In genomic region chr4:2259541-2260267, GRCh38 we compare ENCODE assay signal across 9 cellular contexts. TPM values are rescaled to one million over a fixed set of nuclear protein-coding genes. Genes with fewer than 3 reads are reported as not detected.
A peak's percentile ranks its signal among the peaks of the same experiment; 100 is the strongest.
DNase-seq lines count a peak whose midpoint lies in the region; ATAC-seq and TF ChIP-seq lines count a peak whose summit lies in the region.
"Had no signal": no experiment of that assay in that cellular context is flagged by ENCODE, and none has a peak within 500 bp of the region (broad histone marks: within the 10 kb centered on the region; RNA-seq: fewer than 3 reads in every experiment).

No MANE protein-coding gene starts in this region.

- DNase-seq in activated CD4-positive, CD25-positive, alpha-beta regulatory T cell treated with anti-CD3 and anti-CD28 coated beads, Interleukin-2, amount 50 U/mL, for 72 hours, result peak; percentile 28
- DNase-seq in activated CD4-positive, CD25-positive, alpha-beta regulatory T cell (lab: John Stamatoyannopoulos, UW), result no peak
- DNase-seq in brain microvascular endothelial cell (no peak), left lung (peak; percentile 30 to 67), NCI-H510A treated with DMSO at 0.1 percent for 48 hours (lab: John Stamatoyannopoulos, UW) (no peak)

- ATAC-seq in left lung (no peak), HG02938 (IDR thresholded peaks at IDR 0.05; ENCODE audit: unreplicated experiment) (no peak), GM21381 (IDR thresholded peaks at IDR 0.05; ENCODE audit: unreplicated experiment) (no peak)

- H3K27ac ChIP-seq in brain microvascular endothelial cell, result no peak overlapping the region
- peak overlapping the region in 1 of 2 donors; percentile 74 for H3K27ac ChIP-seq in left lung
- H3K27ac ChIP-seq in stomach smooth muscle (ENCODE audit: low read length), result peak overlapping the region; percentile 80
- H3K27ac ChIP-seq: SJCRH30 had no signal

- no peak for TF ChIP-seq CTCF in brain microvascular endothelial cell (IDR thresholded peaks at IDR 0.05; ENCODE audit: low read depth, low read length, missing control alignments)
- no peak for TF ChIP-seq CTCF in left lung (IDR thresholded peaks at IDR 0.05)

- H3K27me3 ChIP-seq in brain microvascular endothelial cell (replicated peaks) (no peaks in the 10 kb centered on the region), left lung (no peaks in the 10 kb centered on the region), stomach smooth muscle (ENCODE audit: control insufficient read depth in 1 of 2, insufficient read depth in 2 of 2, low read length in 2 of 2) (no peaks in the 10 kb centered on the region)
- H3K27me3 ChIP-seq: SJCRH30 had no signal

- in situ Hi-C loops in brain microvascular endothelial cell (cut with HindIII; ENCODE audit: low pct_ligation_motif_present, low sequenced_read_pairs), result no loop called here

- H3K9me3 ChIP-seq in left lung, result no peaks in the 10 kb centered on the region
- no peaks in the 10 kb centered on the region for H3K9me3 ChIP-seq in stomach smooth muscle (ENCODE audit: control insufficient read depth in 2 of 2, low read length in 2 of 2)
- H3K9me3 ChIP-seq: SJCRH30 had no signal

- H3K36me3 ChIP-seq in brain microvascular endothelial cell (replicated peaks) (peaks cover 11% of the 10 kb centered on the region), left lung (peaks cover 0 to 22% of the 10 kb centered on the region in 2 donors), stomach smooth muscle (ENCODE audit: control insufficient read depth in 2 of 2, insufficient read depth in 2 of 2, low read length in 2 of 2) (peaks cover 0 to 5% of the 10 kb centered on the region in 2 donors)
- H3K36me3 ChIP-seq: SJCRH30 had no signal

- intact Hi-C loops in left lung (cut with DNase I), result no loop called here

- peak overlapping the region; percentile 84 for H3K4me3 ChIP-seq in brain microvascular endothelial cell (ENCODE audit: low read depth, low read length)
- H3K4me3 ChIP-seq in left lung, result peak overlapping the region; percentile 89 to 93
- peak overlapping the region; percentile 61 to 81 for H3K4me3 ChIP-seq in stomach smooth muscle (ENCODE audit: low read length in 2 of 2)
- H3K4me3 ChIP-seq: SJCRH30 had no signal

- H3K9ac ChIP-seq in stomach smooth muscle (ENCODE audit: low read length in 2 of 2), result peak overlapping the region; percentile 31 to 66

- peaks cover 51 to 75% of the 10 kb centered on the region in 2 donors for H3K4me1 ChIP-seq in left lung
- H3K4me1 ChIP-seq in stomach smooth muscle (ENCODE audit: control insufficient read depth, insufficient read depth, low read length), result peaks cover 83% of the 10 kb centered on the region
- H3K4me1 ChIP-seq: SJCRH30 had no signal

RNA-seq across cellular contexts. Expression of gene MXD4, which starts 2.2 kb away (rescaled TPM):
- 10 to 100 TPM; 52.4 to 84.6 TPM for total RNA-seq in left lung

RNA-seq across cellular contexts. Expression of gene HAUS3, which starts 17.8 kb away (rescaled TPM):
- total RNA-seq in left lung, result 10 to 100 TPM in 1 of 2 donors, 1 to 10 TPM in 1; 9.7 to 13.3 TPM

RNA-seq across cellular contexts. Expression of gene POLN, which starts 17.8 kb away (rescaled TPM):
- 1 to 10 TPM; 3.3 to 3.6 TPM for total RNA-seq in left lung

Comparison
In these comparisons a context has a peak if more than half of its experiments do, and no peak if none do; other contexts are left out.
1. DNase-seq: peak in activated CD4-positive, CD25-positive, alpha-beta regulatory T cell treated with anti-CD3 and anti-CD28 coated beads, Interleukin-2, amount 50 U/mL, for 72 hours (single experiment) and left lung (2 of 2); none in activated CD4-positive, CD25-positive, alpha-beta regulatory T cell (0 of 4), brain microvascular endothelial cell (single experiment) and NCI-H510A treated with DMSO at 0.1 percent for 48 hours (single experiment).
2. Peak in every context shown above with its lines, with median percentiles within 50 percentile points of each other: H3K4me3 ChIP-seq.